27 cellular contexts compared by ENCODE assay signal in the genomic region with DNA sequence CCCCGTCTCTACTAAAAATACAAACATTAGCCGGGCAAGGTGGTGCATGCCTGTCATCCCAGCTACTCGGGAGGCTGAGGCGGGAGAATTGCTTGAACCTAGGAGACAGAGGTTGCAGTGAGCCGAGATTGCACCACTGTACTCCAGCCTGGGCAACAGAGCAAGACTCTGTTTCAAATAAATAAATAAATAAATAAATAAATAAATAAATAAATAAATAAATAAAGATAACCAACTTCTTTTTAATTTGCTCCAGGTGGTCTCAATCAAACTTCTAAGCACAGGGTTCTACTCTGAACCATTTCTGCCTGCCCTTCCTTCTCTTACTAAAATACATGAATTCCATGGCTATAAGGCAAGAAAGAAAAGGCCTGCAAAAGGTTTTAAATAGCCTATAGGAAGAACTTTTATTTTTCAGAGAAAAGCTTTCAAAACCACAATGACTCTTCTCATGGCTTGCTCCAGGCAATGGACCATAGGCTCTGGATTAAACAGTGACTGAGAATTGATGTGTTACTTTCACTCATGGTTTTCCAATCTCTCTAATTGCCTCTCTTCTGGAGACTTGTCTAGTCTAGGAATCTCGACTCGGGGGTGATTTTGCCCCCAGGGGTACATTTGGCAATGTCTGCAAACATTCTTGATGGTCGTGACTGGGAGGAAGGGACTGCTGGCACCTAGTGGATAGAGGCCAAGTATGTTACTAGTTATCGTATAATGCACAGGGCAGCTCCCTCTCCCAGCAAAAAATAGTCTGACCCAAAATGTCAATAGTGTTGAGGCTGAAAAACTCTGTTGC. TPM values are rescaled to one million over a fixed set of nuclear protein-coding genes. Genes with fewer than 3 reads are reported as not detected.
"Had no signal": no experiment of that assay in that cellular context is flagged by ENCODE, and none has a peak within 500 bp of the region (broad histone marks: within the 10 kb centered on the region; RNA-seq: fewer than 3 reads in every experiment).

No MANE protein-coding gene starts in this region.

- ATAC-seq: activated T-cell treated with anti-CD3 and anti-CD28 coated beads, Interleukin-2, amount 50 U/mL, for 72 hours; T-cell had no signal

- H3K4me2 ChIP-seq: KMS-11, PC-9 had no signal

- H3K36me3 Mint-ChIP-seq: activated naive CD4-positive, alpha-beta T cell treated with anti-CD3 and anti-CD28 coated beads, Interleukin-2, amount 10 ng/mL, durations not matched to agents 7 days and 5 days; activated naive CD8-positive, alpha-beta T cell treated with anti-CD3 and anti-CD28 coated beads for 36 hours; T-cell had no signal

- H3K9me3 Mint-ChIP-seq: activated CD4-positive, alpha-beta memory T cell treated with anti-CD3 and anti-CD28 coated beads, Interleukin-2, amount 10 ng/mL, durations not matched to agents 7 days and 5 days; activated naive CD4-positive, alpha-beta T cell treated with anti-CD3 and anti-CD28 coated beads, Interleukin-2, amount 10 ng/mL, durations not matched to agents 7 days and 5 days; activated naive CD8-positive, alpha-beta T cell treated with anti-CD3 and anti-CD28 coated beads for 36 hours; activated T-cell treated with anti-CD3 and anti-CD28 coated beads, Interleukin-2, amount 50 U/mL, for 72 hours; activated T-helper 2 cell treated with anti-CD3 and anti-CD28 coated beads, Interferon-gamma antibody, Interleukin-2, Interleukin-4, amounts not matched to agents 10 μg/mL and 5 μg/mL and 100 μg/mL, durations not matched to agents 14 hours and 24 hours and 36 hours; T-cell had no signal

- H2AFZ ChIP-seq: PC-9 had no signal

- H3K27ac Mint-ChIP-seq: activated CD4-positive, alpha-beta memory T cell treated with anti-CD3 and anti-CD28 coated beads, Interleukin-2, amount 10 ng/mL, durations not matched to agents 7 days and 5 days; activated naive CD4-positive, alpha-beta T cell treated with anti-CD3 and anti-CD28 coated beads, Interleukin-2, amount 10 ng/mL, durations not matched to agents 7 days and 5 days; activated naive CD8-positive, alpha-beta T cell treated with anti-CD3 and anti-CD28 coated beads for 36 hours; activated T-cell treated with anti-CD3 and anti-CD28 coated beads, Interleukin-2, amount 50 U/mL, for 72 hours; activated T-helper 2 cell treated with anti-CD3 and anti-CD28 coated beads, Interferon-gamma antibody, Interleukin-2, Interleukin-4, amounts not matched to agents 10 μg/mL and 5 μg/mL and 100 μg/mL, durations not matched to agents 14 hours and 24 hours and 36 hours; T-cell had no signal

- H3K27ac ChIP-seq: KMS-11, PC-9, SK-N-MC, VCaP had no signal

- H3K4me3 Mint-ChIP-seq: activated CD4-positive, alpha-beta memory T cell treated with anti-CD3 and anti-CD28 coated beads, Interleukin-2, amount 10 ng/mL, durations not matched to agents 7 days and 5 days; activated naive CD4-positive, alpha-beta T cell treated with anti-CD3 and anti-CD28 coated beads, Interleukin-2, amount 10 ng/mL, durations not matched to agents 7 days and 5 days; activated naive CD8-positive, alpha-beta T cell treated with anti-CD3 and anti-CD28 coated beads for 36 hours; activated T-cell treated with anti-CD3 and anti-CD28 coated beads, Interleukin-2, amount 50 U/mL, for 72 hours; T-cell had no signal

- DNase-seq: activated CD4-positive, alpha-beta memory T cell treated with anti-CD3 and anti-CD28 coated beads, Interleukin-2, amount 10 ng/mL, durations not matched to agents 7 days and 5 days; activated CD4-positive, alpha-beta T cell treated with anti-CD3 and anti-CD28 coated beads, Interleukin-2, amount 50 U/mL, for 1 hour; activated CD4-positive, CD25-positive, alpha-beta regulatory T cell; activated gamma-delta T cell treated with Interleukin-2 at 50 U/mL for 16 hours; activated naive CD4-positive, alpha-beta T cell treated with anti-CD3 and anti-CD28 coated beads, Interleukin-2, amount 10 ng/mL, durations not matched to agents 7 days and 5 days; activated naive CD8-positive, alpha-beta T cell treated with anti-CD3 and anti-CD28 coated beads for 36 hours; activated T-cell treated with anti-CD3 and anti-CD28 coated beads for 4 hours; activated T-cell treated with anti-CD3 and anti-CD28 coated beads, Interleukin-2, amount 50 U/mL, for 72 hours; cerebellar nuclear complex; MM.1S; NCI-H1105; NCI-H1436; NCI-H1694 treated with DMSO at 0.1 percent for 48 hours; NCI-H2029 treated with DMSO at 0.1 percent for 48 hours; NCI-H345; NCI-H510A; NCI-H526 treated with DMSO at 0.1 percent for 48 hours; NCI-H82; NK-92 treated with Interleukin-12 subunit alpha and Interleukin-12 subunit beta, amount 100 ng/mL, for 24 hours; PC-9; T-cell; T-helper 2 cell; T1000 had no signal

- H3K4me1 Mint-ChIP-seq: activated CD4-positive, alpha-beta memory T cell treated with anti-CD3 and anti-CD28 coated beads, Interleukin-2, amount 10 ng/mL, durations not matched to agents 7 days and 5 days; activated naive CD4-positive, alpha-beta T cell treated with anti-CD3 and anti-CD28 coated beads, Interleukin-2, amount 10 ng/mL, durations not matched to agents 7 days and 5 days; activated naive CD8-positive, alpha-beta T cell treated with anti-CD3 and anti-CD28 coated beads for 36 hours; T-cell had no signal

- H3K9ac ChIP-seq: KMS-11 had no signal

- H3K4me3 ChIP-seq: PC-9, SK-N-MC had no signal

RNA-seq across cellular contexts. Expression of a gene that starts 14.4 kb away (rescaled TPM):
- total RNA-seq: PC-9 had no signal
